In the genomic region with DNA sequence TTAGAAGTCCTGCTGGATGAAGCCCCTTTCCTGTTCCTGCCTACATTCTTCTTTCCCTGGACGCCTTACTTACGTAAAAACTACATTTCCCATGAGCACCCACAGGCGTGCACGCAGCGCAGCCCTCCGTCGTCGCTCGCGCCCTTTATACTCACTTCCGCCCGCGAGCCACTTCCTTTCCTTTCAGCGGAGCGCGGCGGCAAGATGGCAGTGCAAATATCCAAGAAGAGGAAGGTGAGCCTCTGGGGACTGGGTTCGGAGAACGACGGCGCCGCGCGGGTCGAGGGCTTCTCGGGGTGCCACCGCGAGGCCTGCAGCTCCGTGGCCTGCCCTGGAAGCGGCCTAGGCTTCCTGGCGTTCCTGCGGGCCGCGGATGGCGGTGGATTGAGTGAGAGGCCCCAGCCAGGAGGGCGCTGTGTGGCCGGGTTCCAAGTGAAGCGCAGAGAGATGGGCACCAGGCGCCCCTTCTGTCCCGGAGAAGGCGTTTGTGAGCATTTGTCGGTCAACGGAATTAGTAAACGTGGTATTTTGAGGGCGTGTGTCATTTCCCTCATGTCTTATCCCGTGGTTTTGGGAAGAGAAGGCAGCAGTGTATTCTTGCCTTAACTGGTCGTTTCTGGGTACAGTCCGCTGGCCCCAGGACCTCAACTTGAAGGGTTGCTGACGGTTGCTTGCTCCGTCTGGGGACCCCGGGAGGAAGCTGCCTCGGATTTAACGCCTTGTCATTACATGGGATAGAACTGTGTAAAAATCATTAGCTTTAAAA, we compare ENCODE assay signal across 1 cellular context.
TF ChIP-seq lines count a peak whose summit lies in the region.

A gene (plus strand): TSS at position 175 of the 766 bp plus-strand sequence. CDS start 30 bp downstream, at position 205.

TF ChIP-seq in HepG2, 621 proteins besides CTCF, POLR2A, EP300 and RAD21 (continued from another document):
- TF ChIP-seq, protein P1, sequence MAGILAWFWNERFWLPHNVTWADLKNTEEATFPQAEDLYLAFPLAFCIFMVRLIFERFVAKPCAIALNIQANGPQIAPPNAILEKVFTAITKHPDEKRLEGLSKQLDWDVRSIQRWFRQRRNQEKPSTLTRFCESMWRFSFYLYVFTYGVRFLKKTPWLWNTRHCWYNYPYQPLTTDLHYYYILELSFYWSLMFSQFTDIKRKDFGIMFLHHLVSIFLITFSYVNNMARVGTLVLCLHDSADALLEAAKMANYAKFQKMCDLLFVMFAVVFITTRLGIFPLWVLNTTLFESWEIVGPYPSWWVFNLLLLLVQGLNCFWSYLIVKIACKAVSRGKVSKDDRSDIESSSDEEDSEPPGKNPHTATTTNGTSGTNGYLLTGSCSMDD (CRISPR knock-in tag; IDR thresholded peaks at IDR 0.05), result 0 out of 2 replicates have a peak, but pooled peaks have one; percentile 29
- TF ChIP-seq ZNF264 (CRISPR knock-in tag; IDR thresholded peaks at IDR 0.05), result peak; percentile 51
- no peak for TF ChIP-seq ZNF234 (CRISPR knock-in tag; conservative IDR thresholded peaks at IDR 0.05)
- TF ChIP-seq, protein P2, sequence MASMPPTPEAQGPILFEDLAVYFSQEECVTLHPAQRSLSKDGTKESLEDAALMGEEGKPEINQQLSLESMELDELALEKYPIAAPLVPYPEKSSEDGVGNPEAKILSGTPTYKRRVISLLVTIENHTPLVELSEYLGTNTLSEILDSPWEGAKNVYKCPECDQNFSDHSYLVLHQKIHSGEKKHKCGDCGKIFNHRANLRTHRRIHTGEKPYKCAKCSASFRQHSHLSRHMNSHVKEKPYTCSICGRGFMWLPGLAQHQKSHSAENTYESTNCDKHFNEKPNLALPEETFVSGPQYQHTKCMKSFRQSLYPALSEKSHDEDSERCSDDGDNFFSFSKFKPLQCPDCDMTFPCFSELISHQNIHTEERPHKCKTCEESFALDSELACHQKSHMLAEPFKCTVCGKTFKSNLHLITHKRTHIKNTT (CRISPR knock-in tag; IDR thresholded peaks at IDR 0.05), result no peak
- TF ChIP-seq ARNT (IDR thresholded peaks at IDR 0.05), result no peak
- peak; percentile 99 for TF ChIP-seq ELF1 (CRISPR knock-in tag; IDR thresholded peaks at IDR 0.05)
- TF ChIP-seq, protein P3, sequence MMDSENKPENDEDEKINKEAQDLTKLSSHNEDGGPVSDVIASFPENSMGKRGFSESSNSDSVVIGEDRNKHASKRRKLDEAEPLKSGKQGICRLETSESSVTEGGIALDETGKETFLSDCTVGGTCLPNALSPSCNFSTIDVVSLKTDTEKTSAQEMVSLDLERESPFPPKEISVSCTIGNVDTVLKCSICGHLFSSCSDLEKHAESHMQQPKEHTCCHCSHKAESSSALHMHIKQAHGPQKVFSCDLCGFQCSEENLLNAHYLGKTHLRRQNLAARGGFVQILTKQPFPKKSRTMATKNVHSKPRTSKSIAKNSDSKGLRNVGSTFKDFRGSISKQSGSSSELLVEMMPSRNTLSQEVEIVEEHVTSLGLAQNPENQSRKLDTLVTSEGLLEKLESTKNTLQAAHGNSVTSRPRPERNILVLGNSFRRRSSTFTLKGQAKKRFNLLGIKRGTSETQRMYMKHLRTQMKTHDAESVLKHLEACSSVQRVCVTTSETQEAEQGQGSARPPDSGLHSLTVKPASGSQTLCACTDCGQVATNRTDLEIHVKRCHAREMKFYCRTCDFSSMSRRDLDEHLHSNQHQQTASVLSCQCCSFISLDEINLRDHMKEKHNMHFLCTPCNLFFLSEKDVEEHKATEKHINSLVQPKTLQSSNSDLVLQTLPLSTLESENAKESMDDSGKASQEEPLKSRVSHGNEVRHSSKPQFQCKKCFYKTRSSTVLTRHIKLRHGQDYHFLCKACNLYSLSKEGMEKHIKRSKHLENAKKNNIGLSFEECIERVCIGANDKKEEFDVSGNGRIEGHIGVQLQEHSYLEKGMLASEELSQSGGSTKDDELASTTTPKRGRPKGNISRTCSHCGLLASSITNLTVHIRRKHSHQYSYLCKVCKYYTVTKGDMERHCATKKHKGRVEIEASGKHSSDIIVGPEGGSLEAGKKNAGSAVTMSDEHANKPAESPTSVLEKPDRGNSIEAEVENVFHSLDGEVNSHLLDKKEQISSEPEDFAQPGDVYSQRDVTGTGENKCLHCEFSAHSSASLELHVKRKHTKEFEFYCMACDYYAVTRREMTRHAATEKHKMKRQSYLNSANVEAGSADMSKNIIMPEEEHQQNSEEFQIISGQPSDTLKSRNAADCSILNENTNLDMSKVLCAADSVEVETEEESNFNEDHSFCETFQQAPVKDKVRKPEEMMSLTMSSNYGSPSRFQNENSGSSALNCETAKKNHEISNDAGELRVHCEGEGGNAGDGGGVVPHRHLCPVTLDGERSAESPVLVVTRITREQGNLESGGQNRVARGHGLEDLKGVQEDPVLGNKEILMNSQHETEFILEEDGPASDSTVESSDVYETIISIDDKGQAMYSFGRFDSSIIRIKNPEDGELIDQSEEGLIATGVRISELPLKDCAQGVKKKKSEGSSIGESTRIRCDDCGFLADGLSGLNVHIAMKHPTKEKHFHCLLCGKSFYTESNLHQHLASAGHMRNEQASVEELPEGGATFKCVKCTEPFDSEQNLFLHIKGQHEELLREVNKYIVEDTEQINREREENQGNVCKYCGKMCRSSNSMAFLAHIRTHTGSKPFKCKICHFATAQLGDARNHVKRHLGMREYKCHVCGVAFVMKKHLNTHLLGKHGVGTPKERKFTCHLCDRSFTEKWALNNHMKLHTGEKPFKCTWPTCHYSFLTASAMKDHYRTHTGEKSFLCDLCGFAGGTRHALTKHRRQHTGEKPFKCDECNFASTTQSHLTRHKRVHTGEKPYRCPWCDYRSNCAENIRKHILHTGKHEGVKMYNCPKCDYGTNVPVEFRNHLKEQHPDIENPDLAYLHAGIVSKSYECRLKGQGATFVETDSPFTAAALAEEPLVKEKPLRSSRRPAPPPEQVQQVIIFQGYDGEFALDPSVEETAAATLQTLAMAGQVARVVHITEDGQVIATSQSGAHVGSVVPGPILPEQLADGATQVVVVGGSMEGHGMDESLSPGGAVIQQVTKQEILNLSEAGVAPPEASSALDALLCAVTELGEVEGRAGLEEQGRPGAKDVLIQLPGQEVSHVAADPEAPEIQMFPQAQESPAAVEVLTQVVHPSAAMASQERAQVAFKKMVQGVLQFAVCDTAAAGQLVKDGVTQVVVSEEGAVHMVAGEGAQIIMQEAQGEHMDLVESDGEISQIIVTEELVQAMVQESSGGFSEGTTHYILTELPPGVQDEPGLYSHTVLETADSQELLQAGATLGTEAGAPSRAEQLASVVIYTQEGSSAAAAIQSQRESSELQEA (CRISPR knock-in tag; IDR thresholded peaks at IDR 0.05; ENCODE audit: not compliant biosample characterization), result peak; percentile 94
- TF ChIP-seq NCOA1 (CRISPR knock-in tag; IDR thresholded peaks at IDR 0.05), result no peak
- TF ChIP-seq MATR3 (CRISPR knock-in tag; IDR thresholded peaks at IDR 0.05), result no peak
- TF ChIP-seq SMAD1 (CRISPR knock-in tag; IDR thresholded peaks at IDR 0.05; ENCODE audit: borderline replicate concordance, low read depth), result no peak
- TF ChIP-seq HMG20A (CRISPR knock-in tag; IDR thresholded peaks at IDR 0.05; ENCODE audit: borderline replicate concordance), result no peak
- TF ChIP-seq ZFP41 (CRISPR knock-in tag; IDR thresholded peaks at IDR 0.05; ENCODE audit: borderline replicate concordance), result peak; percentile 93; the same call in 1 of the 2 replicates
- peak; percentile 84; the same call in 1 of the 2 replicates for TF ChIP-seq NFE2L1 (CRISPR knock-in tag; IDR thresholded peaks at IDR 0.05; ENCODE audit: borderline replicate concordance)
TF ChIP-seq in HepG2: peak in this region for 399.
